Comparison of ENCODE assay signal across 9 cellular contexts in genomic region chr5:149063017-149063687, GRCh38. TPM values are rescaled to one million over a fixed set of nuclear protein-coding genes. Genes with fewer than 3 reads are reported as not detected.
A peak's percentile ranks its signal among the peaks of the same experiment; 100 is the strongest.
DNase-seq lines count a peak whose midpoint lies in the region; ATAC-seq and TF ChIP-seq lines count a peak whose summit lies in the region.
"Had no signal": no experiment of that assay in that cellular context is flagged by ENCODE, and none has a peak within 500 bp of the region (broad histone marks: within the 10 kb centered on the region; RNA-seq: fewer than 3 reads in every experiment).

Gene SH3TC2, minus strand, starts transcription at chr5:149063062. Its CDS starts 40 bp downstream, at chr5:149063022.

- WGBS in gastroesophageal sphincter (ENCODE audit: low coverage in 1 of 2), 2 donors: no CpG with 5 or more reads among the region's 9 CpGs

- H3K27me3 Mint-ChIP-seq in T-helper 2 cell treated with Interferon-gamma antibody and Interleukin-4, amounts not matched to agents 5 μg/mL and 100 μg/mL, for 36 hours (ENCODE audit: low read depth): peaks cover 10% of the 10 kb centered on the region

- TF ChIP-seq EP300 in gastroesophageal sphincter (IDR thresholded peaks at IDR 0.05): no peak

- peak within 1 kb of the TSS in 9 of 11 experiments; percentile 7 to 79 (median 56); a peak in 16 of 22 replicates for H3K27ac ChIP-seq in BLaER1 treated with 17β-estradiol and CSF1 and Interleukin-3, amounts not matched to agents 10 nM and 100 nM
- H3K27ac ChIP-seq in gastroesophageal sphincter: peak within 1 kb of the TSS in 3 of 4 donors; percentile 51 to 74 (median 58)

- H3K4me1 ChIP-seq in BLaER1 treated with 17β-estradiol and CSF1 and Interleukin-3, amounts not matched to agents 10 nM and 100 nM: peaks cover 5 to 56% (median 26%) of the 10 kb centered on the region in 10 experiments; a peak in 17 of 20 replicates
- peaks cover 0 to 11% (median 0%) of the 10 kb centered on the region in 3 donors for H3K4me1 ChIP-seq in gastroesophageal sphincter

- H3K27me3 ChIP-seq in BLaER1 treated with 17β-estradiol and CSF1 and Interleukin-3, amounts not matched to agents 10 nM and 100 nM: no peaks in the 10 kb centered on the region
- H3K27me3 ChIP-seq in gastroesophageal sphincter: no peaks in the 10 kb centered on the region

- no peaks in the 10 kb centered on the region for H3K9me3 Mint-ChIP-seq in T-helper 2 cell treated with Interferon-gamma antibody and Interleukin-4, amounts not matched to agents 5 μg/mL and 100 μg/mL, for 36 hours

- no peak within 1 kb of the TSS for H3K4me3 Mint-ChIP-seq in T-helper 2 cell treated with Interferon-gamma antibody and Interleukin-4, amounts not matched to agents 5 μg/mL and 100 μg/mL, for 36 hours

- no peak for TF ChIP-seq POLR2A in gastroesophageal sphincter (IDR thresholded peaks at IDR 0.05)

- H4K20me1 ChIP-seq in BLaER1 treated with 17β-estradiol and CSF1 and Interleukin-3, amounts not matched to agents 10 nM and 100 nM: no peaks in the 10 kb centered on the region

- no peak within 1 kb of the TSS for H3K27ac Mint-ChIP-seq in T-helper 2 cell treated with Interferon-gamma antibody and Interleukin-4, amounts not matched to agents 5 μg/mL and 100 μg/mL, for 36 hours

- no peaks in the 10 kb centered on the region for H3K36me3 ChIP-seq in BLaER1 treated with 17β-estradiol and CSF1 and Interleukin-3, amounts not matched to agents 10 nM and 100 nM
- no peaks in the 10 kb centered on the region for H3K36me3 ChIP-seq in gastroesophageal sphincter

- peaks cover 2 to 21% (median 10%) of the 10 kb centered on the region in 11 experiments; a peak in 10 of 22 replicates for H3K9me3 ChIP-seq in BLaER1 treated with 17β-estradiol and CSF1 and Interleukin-3, amounts not matched to agents 10 nM and 100 nM (replicated peaks in 1 of 11)
- no peaks in the 10 kb centered on the region for H3K9me3 ChIP-seq in gastroesophageal sphincter

- H3K4me1 Mint-ChIP-seq in T-helper 2 cell treated with Interferon-gamma antibody and Interleukin-4, amounts not matched to agents 5 μg/mL and 100 μg/mL, for 36 hours (ENCODE audit: low read depth): no peaks in the 10 kb centered on the region

- H3K36me3 Mint-ChIP-seq in T-helper 2 cell treated with Interferon-gamma antibody and Interleukin-4, amounts not matched to agents 5 μg/mL and 100 μg/mL, for 36 hours (ENCODE audit: low read depth): no peaks in the 10 kb centered on the region

- ATAC-seq in gastroesophageal sphincter: peak; percentile 54
- ATAC-seq in GM21447 (IDR thresholded peaks at IDR 0.05; ENCODE audit: unreplicated experiment): no peak
- ATAC-seq in HG03139 (IDR thresholded peaks at IDR 0.05; ENCODE audit: unreplicated experiment): no peak
- no peak for ATAC-seq in GM21526 (IDR thresholded peaks at IDR 0.05; ENCODE audit: low FRiP score, unreplicated experiment)

- peak; percentile 52 to 76 for DNase-seq in SW 1271 (lab: John Stamatoyannopoulos, UW)
- peak in 55 of 56 donors; percentile 8 to 94 (median 84) for DNase-seq in nucleus accumbens (lab: John Stamatoyannopoulos, UW)
- no peak for DNase-seq in T-helper 2 cell treated with Interferon-gamma antibody and Interleukin-4, amounts not matched to agents 5 μg/mL and 100 μg/mL, for 36 hours (ENCODE audit: low spot score)
- DNase-seq: NCI-H2081 had no signal

- H3K9ac ChIP-seq in BLaER1 treated with 17β-estradiol and CSF1 and Interleukin-3, amounts not matched to agents 10 nM and 100 nM: peak within 1 kb of the TSS in 4 of 11 experiments; percentile 45 to 54 (median 50); a peak in 8 of 22 replicates

- H3K4me3 ChIP-seq in BLaER1 treated with 17β-estradiol and CSF1 and Interleukin-3, amounts not matched to agents 10 nM and 100 nM: peak within 1 kb of the TSS in 2 of 10 experiments; percentile 21 to 49; a peak in 2 of 20 replicates
- H3K4me3 ChIP-seq in gastroesophageal sphincter: no peak within 1 kb of the TSS

- peak within 1 kb of the TSS; percentile 9 to 94 (median 75); a peak in 20 of 22 replicates for H3K4me2 ChIP-seq in BLaER1 treated with 17β-estradiol and CSF1 and Interleukin-3, amounts not matched to agents 10 nM and 100 nM

- TF ChIP-seq CTCF in gastroesophageal sphincter (IDR thresholded peaks at IDR 0.05): no peak

RNA-seq across cellular contexts. Expression of gene SH3TC2, which starts in this region (rescaled TPM):
- total RNA-seq in gastroesophageal sphincter: 1 to 10 TPM; 2.3 to 5.0 (median 3.5) TPM
